In genomic region chr9:94866770-94867169, GRCh38 we compare ENCODE assay signal across 12 cellular contexts.
DNase-seq lines count a peak whose midpoint lies in the region; ATAC-seq, FAIRE-seq and TF ChIP-seq lines count a peak whose summit lies in the region.
"Had no signal": no experiment of that assay in that cellular context is flagged by ENCODE, and none has a peak within 500 bp of the region (broad histone marks: within the 10 kb centered on the region; RNA-seq: fewer than 3 reads in every experiment).

No MANE protein-coding gene starts in this region.

- H3K4me2 ChIP-seq in A549: peak overlapping the region; percentile 64

- H3K27me3 ChIP-seq in Peyer's patch (no peaks in the 10 kb centered on the region), esophagus muscularis mucosa (no peaks in the 10 kb centered on the region), pancreas (no peaks in the 10 kb centered on the region)

- H3K4me1 ChIP-seq in A549 (peaks cover 87% of the 10 kb centered on the region), Peyer's patch (peaks cover 0 to 5% (median 0%) of the 10 kb centered on the region in 4 donors), esophagus muscularis mucosa (peaks cover 50 to 78% (median 64%) of the 10 kb centered on the region in 4 donors), pancreas (peaks cover 20 to 27% (median 23%) of the 10 kb centered on the region in 3 donors)

- no peak overlapping the region for H3K4me3 ChIP-seq in A549
- no peak overlapping the region for H3K4me3 ChIP-seq in Peyer's patch
- peak overlapping the region in 1 of 4 donors; percentile 1 for H3K4me3 ChIP-seq in esophagus muscularis mucosa
- H3K4me3 ChIP-seq in pancreas: no peak overlapping the region

- H3K36me3 Mint-ChIP-seq in stimulated activated naive B cell treated with anti-CD40 and anti-IgM and Interleukin-4, amounts not matched to agents 10 μg/mL and 1 μg/mL and 100 μg/mL, for 72 hours: peaks cover 7 to 15% of the 10 kb centered on the region in 2 donors
- H3K36me3 Mint-ChIP-seq in natural killer cell: peaks cover 7% of the 10 kb centered on the region

- no peak for DNase-seq in A549 (ENCODE audit: low read depth in 1 of 2, low spot score in 1 of 2)
- DNase-seq in Peyer's patch: no peak
- no peak for DNase-seq in esophagus muscularis mucosa (ENCODE audit: extremely low spot score)
- DNase-seq in pancreas: no peak
- no peak for DNase-seq in retina
- no peak for DNase-seq in stimulated activated naive B cell treated with anti-CD40 and anti-IgM and Interleukin-4, amounts not matched to agents 10 μg/mL and 1 μg/mL and 100 μg/mL, for 72 hours
- no peak for DNase-seq in natural killer cell
- DNase-seq: activated CD4-positive, alpha-beta memory T cell treated with anti-CD3 and anti-CD28 coated beads for 36 hours; activated naive CD8-positive, alpha-beta T cell treated with anti-CD3 and anti-CD28 coated beads, Interleukin-2, amount 10 ng/mL, durations not matched to agents 7 days and 5 days; NCI-H187; stimulated activated CD4-positive, alpha-beta T cell treated with anti-CD3 and anti-CD28 coated beads, Interleukin-2, amount 100 ng/mL, for 24 hours had no signal

- no peak for TF ChIP-seq EP300 in A549 (IDR thresholded peaks at IDR 0.05)
- TF ChIP-seq EP300 in esophagus muscularis mucosa (IDR thresholded peaks at IDR 0.05): no peak

- CTCF ChIA-PET in A549 (lab: Yijun Ruan, JAX): interaction anchor here (1.1 to 3.5 kb wide), 12 partner anchors 10 to 86 kb away, joined by 3 to 33 read pairs (median 4); no protein-coding TSS in a partner anchor

- H3K36me3 ChIP-seq in Peyer's patch (no peaks in the 10 kb centered on the region), esophagus muscularis mucosa (no peaks in the 10 kb centered on the region), pancreas (no peaks in the 10 kb centered on the region)

- ATAC-seq in A549: no peak
- no peak for ATAC-seq in pancreas
- no peak for ATAC-seq in stimulated activated naive B cell treated with anti-CD40 and anti-IgM and Interleukin-4, amounts not matched to agents 10 μg/mL and 1 μg/mL and 100 μg/mL, for 72 hours (replicated peaks)
- no peak for ATAC-seq in GM18519 (IDR thresholded peaks at IDR 0.05; ENCODE audit: low FRiP score, unreplicated experiment)
- no peak for ATAC-seq in natural killer cell

- TF ChIP-seq CTCF in A549 (IDR thresholded peaks at IDR 0.05) (no peak), Peyer's patch (IDR thresholded peaks at IDR 0.05) (no peak), esophagus muscularis mucosa (IDR thresholded peaks at IDR 0.05) (no peak), pancreas (IDR thresholded peaks at IDR 0.05) (no peak), natural killer cell (IDR thresholded peaks at IDR 0.05) (no peak)

- intact Hi-C loops in esophagus muscularis mucosa (cut with DNase I): loop anchor here (5.0 kb wide), 2 partner anchors 64 to 141 kb away; no protein-coding TSS in a partner anchor
- intact Hi-C loops in pancreas (cut with DNase I): no loop called here
- intact Hi-C loops in natural killer cell (cut with micrococcal nuclease): no loop called here

- TF ChIP-seq POLR2A in A549 (IDR thresholded peaks at IDR 0.05; ENCODE audit: low read length): no peak
- TF ChIP-seq POLR2A in Peyer's patch (IDR thresholded peaks at IDR 0.05): no peak
- TF ChIP-seq POLR2A in esophagus muscularis mucosa (IDR thresholded peaks at IDR 0.05; ENCODE audit: low read depth): no peak

- H3K27ac Mint-ChIP-seq in stimulated activated naive B cell treated with anti-CD40 and anti-IgM and Interleukin-4, amounts not matched to agents 10 μg/mL and 1 μg/mL and 100 μg/mL, for 72 hours: no peak overlapping the region
- no peak overlapping the region for H3K27ac Mint-ChIP-seq in natural killer cell
- H3K27ac Mint-ChIP-seq: activated CD4-positive, alpha-beta memory T cell treated with anti-CD3 and anti-CD28 coated beads for 36 hours; activated naive CD8-positive, alpha-beta T cell treated with anti-CD3 and anti-CD28 coated beads, Interleukin-2, amount 10 ng/mL, durations not matched to agents 7 days and 5 days had no signal

- H3K27me3 Mint-ChIP-seq in stimulated activated naive B cell treated with anti-CD40 and anti-IgM and Interleukin-4, amounts not matched to agents 10 μg/mL and 1 μg/mL and 100 μg/mL, for 72 hours: peaks cover 0 to 7% of the 10 kb centered on the region in 2 donors
- no peaks in the 10 kb centered on the region for H3K27me3 Mint-ChIP-seq in natural killer cell (ENCODE audit: low read depth in 2 of 2)
- H3K27me3 Mint-ChIP-seq: activated CD4-positive, alpha-beta memory T cell treated with anti-CD3 and anti-CD28 coated beads for 36 hours had no signal

- POLR2A ChIA-PET in A549 (lab: Yijun Ruan, JAX): interaction anchor here (0.5 to 4.0 kb wide), 13 partner anchors 26 to 181 kb away, joined by 3 to 36 read pairs (median 11); no protein-coding TSS in a partner anchor

- FAIRE-seq in A549 (lab: Jason Lieb, UNC) (no peak), pancreas (lab: Jason Lieb, UNC) (no peak)

- H3K4me1 Mint-ChIP-seq in stimulated activated naive B cell treated with anti-CD40 and anti-IgM and Interleukin-4, amounts not matched to agents 10 μg/mL and 1 μg/mL and 100 μg/mL, for 72 hours: peaks cover 12 to 13% of the 10 kb centered on the region in 2 donors
- peaks cover 38 to 41% of the 10 kb centered on the region in 2 donors for H3K4me1 Mint-ChIP-seq in natural killer cell

- no peak overlapping the region for H3K4me3 Mint-ChIP-seq in stimulated activated naive B cell treated with anti-CD40 and anti-IgM and Interleukin-4, amounts not matched to agents 10 μg/mL and 1 μg/mL and 100 μg/mL, for 72 hours
- H3K4me3 Mint-ChIP-seq in natural killer cell: no peak overlapping the region
- H3K4me3 Mint-ChIP-seq: activated CD4-positive, alpha-beta memory T cell treated with anti-CD3 and anti-CD28 coated beads for 36 hours; activated naive CD8-positive, alpha-beta T cell treated with anti-CD3 and anti-CD28 coated beads, Interleukin-2, amount 10 ng/mL, durations not matched to agents 7 days and 5 days had no signal

- peak overlapping the region; percentile 94 to 97 for H3K27ac ChIP-seq in A549
- peak overlapping the region in 3 of 4 donors; percentile 47 to 76 (median 72) for H3K27ac ChIP-seq in Peyer's patch
- H3K27ac ChIP-seq in esophagus muscularis mucosa (replicated peaks in 1 of 4): peak overlapping the region; percentile 80 to 88 (median 86)
- peak overlapping the region; percentile 54 to 92 (median 76) for H3K27ac ChIP-seq in pancreas

- no peak for TF ChIP-seq RAD21 in A549 (conservative IDR thresholded peaks at IDR 0.05 in 1 of 2, IDR thresholded peaks at IDR 0.05 in 1 of 2)

- H3K9me3 Mint-ChIP-seq in stimulated activated naive B cell treated with anti-CD40 and anti-IgM and Interleukin-4, amounts not matched to agents 10 μg/mL and 1 μg/mL and 100 μg/mL, for 72 hours: no peaks in the 10 kb centered on the region
- H3K9me3 Mint-ChIP-seq in natural killer cell: peaks cover 0 to 3% of the 10 kb centered on the region in 2 donors
- H3K9me3 Mint-ChIP-seq: activated CD4-positive, alpha-beta memory T cell treated with anti-CD3 and anti-CD28 coated beads for 36 hours; activated naive CD8-positive, alpha-beta T cell treated with anti-CD3 and anti-CD28 coated beads, Interleukin-2, amount 10 ng/mL, durations not matched to agents 7 days and 5 days had no signal

- H3K9me3 ChIP-seq in A549 (no peaks in the 10 kb centered on the region), Peyer's patch (no peaks in the 10 kb centered on the region), esophagus muscularis mucosa (no peaks in the 10 kb centered on the region), pancreas (no peaks in the 10 kb centered on the region)

TF ChIP-seq in A549, 52 proteins besides CTCF, POLR2A, EP300 and RAD21 (continues in another document):
- TF ChIP-seq EHF (CRISPR knock-in tag; IDR thresholded peaks at IDR 0.05) (peak; percentile 11; the same call in 1 of the 2 replicates), HOXB5 (CRISPR knock-in tag; IDR thresholded peaks at IDR 0.05) (0 out of 2 replicates have a peak, but pooled peaks have one; percentile 25), ESRRA (IDR thresholded peaks at IDR 0.05; ENCODE audit: borderline replicate concordance, low read length) (no peak), JUNB (IDR thresholded peaks at IDR 0.05) (no peak), RARB (CRISPR knock-in tag; IDR thresholded peaks at IDR 0.05) (no peak), HEYL (CRISPR knock-in tag; IDR thresholded peaks at IDR 0.05) (peak; percentile 68; the same call in 1 of the 2 replicates), FOXS1 (CRISPR knock-in tag; IDR thresholded peaks at IDR 0.05) (0 out of 2 replicates have a peak, but pooled peaks have one; percentile 9), FOSL2 (IDR thresholded peaks at IDR 0.05) (no peak), FOSL2 (CRISPR knock-in tag; IDR thresholded peaks at IDR 0.05) (peak; percentile 86)
- TF ChIP-seq, protein P1, sequence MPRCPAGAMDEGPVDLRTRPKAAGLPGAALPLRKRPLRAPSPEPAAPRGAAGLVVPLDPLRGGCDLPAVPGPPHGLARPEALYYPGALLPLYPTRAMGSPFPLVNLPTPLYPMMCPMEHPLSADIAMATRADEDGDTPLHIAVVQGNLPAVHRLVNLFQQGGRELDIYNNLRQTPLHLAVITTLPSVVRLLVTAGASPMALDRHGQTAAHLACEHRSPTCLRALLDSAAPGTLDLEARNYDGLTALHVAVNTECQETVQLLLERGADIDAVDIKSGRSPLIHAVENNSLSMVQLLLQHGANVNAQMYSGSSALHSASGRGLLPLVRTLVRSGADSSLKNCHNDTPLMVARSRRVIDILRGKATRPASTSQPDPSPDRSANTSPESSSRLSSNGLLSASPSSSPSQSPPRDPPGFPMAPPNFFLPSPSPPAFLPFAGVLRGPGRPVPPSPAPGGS (IDR thresholded peaks at IDR 0.05): no peak
